1 cellular context compared by ENCODE assay signal in the genomic region with DNA sequence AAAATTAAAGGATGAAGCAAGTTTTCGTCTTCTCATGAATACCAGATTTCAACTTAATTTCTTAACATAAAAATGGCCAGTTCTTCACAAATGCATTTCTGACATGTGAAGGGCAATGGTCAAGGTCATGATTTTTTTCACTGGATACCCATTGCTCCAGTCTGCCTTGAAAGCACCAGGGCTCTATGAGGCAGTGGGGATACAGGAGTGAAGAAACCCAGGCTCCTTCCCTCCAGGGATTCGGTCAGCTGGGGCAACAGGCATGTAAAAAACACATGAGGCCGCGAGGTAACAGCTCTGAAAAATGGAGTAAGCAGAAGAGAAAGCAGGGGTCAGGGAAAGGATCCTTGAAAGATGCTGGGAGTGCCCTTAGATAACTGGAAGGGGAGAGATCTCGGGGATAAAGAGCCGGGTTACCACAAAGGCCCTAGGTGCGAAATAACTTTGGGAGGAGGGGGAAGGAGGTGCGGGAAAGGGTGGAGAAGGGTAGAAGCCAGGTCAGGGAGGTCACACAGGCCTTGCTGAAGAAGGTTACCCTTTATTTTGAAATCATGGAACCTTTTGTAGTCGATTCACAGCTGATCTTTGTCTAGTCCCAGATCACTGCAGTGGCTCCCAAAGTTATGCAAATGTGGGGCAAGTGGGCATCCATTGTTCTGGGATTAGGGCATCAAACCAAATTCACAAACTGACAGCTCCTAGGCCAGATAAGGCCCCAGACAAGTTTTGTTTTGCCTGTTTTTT.
TF ChIP-seq lines count a peak whose summit lies in the region.

No MANE protein-coding gene starts in this region.

TF ChIP-seq in HCT116, 20 proteins besides CTCF, POLR2A, EP300 and RAD21 (continued from another document):
- TF ChIP-seq, protein P1, sequence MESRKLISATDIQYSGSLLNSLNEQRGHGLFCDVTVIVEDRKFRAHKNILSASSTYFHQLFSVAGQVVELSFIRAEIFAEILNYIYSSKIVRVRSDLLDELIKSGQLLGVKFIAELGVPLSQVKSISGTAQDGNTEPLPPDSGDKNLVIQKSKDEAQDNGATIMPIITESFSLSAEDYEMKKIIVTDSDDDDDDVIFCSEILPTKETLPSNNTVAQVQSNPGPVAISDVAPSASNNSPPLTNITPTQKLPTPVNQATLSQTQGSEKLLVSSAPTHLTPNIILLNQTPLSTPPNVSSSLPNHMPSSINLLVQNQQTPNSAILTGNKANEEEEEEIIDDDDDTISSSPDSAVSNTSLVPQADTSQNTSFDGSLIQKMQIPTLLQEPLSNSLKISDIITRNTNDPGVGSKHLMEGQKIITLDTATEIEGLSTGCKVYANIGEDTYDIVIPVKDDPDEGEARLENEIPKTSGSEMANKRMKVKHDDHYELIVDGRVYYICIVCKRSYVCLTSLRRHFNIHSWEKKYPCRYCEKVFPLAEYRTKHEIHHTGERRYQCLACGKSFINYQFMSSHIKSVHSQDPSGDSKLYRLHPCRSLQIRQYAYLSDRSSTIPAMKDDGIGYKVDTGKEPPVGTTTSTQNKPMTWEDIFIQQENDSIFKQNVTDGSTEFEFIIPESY (IDR thresholded peaks at IDR 0.05; ENCODE audit: extremely low read depth, insufficient replicate concordance, low read length), result no peak
- TF ChIP-seq POLR2AphosphoS5 (IDR thresholded peaks at IDR 0.05; ENCODE audit: low read depth, low read length) (no peak), SIN3A (IDR thresholded peaks at IDR 0.05; ENCODE audit: low read depth) (no peak)
- TF ChIP-seq, protein P2, sequence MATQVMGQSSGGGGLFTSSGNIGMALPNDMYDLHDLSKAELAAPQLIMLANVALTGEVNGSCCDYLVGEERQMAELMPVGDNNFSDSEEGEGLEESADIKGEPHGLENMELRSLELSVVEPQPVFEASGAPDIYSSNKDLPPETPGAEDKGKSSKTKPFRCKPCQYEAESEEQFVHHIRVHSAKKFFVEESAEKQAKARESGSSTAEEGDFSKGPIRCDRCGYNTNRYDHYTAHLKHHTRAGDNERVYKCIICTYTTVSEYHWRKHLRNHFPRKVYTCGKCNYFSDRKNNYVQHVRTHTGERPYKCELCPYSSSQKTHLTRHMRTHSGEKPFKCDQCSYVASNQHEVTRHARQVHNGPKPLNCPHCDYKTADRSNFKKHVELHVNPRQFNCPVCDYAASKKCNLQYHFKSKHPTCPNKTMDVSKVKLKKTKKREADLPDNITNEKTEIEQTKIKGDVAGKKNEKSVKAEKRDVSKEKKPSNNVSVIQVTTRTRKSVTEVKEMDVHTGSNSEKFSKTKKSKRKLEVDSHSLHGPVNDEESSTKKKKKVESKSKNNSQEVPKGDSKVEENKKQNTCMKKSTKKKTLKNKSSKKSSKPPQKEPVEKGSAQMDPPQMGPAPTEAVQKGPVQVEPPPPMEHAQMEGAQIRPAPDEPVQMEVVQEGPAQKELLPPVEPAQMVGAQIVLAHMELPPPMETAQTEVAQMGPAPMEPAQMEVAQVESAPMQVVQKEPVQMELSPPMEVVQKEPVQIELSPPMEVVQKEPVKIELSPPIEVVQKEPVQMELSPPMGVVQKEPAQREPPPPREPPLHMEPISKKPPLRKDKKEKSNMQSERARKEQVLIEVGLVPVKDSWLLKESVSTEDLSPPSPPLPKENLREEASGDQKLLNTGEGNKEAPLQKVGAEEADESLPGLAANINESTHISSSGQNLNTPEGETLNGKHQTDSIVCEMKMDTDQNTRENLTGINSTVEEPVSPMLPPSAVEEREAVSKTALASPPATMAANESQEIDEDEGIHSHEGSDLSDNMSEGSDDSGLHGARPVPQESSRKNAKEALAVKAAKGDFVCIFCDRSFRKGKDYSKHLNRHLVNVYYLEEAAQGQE (IDR thresholded peaks at IDR 0.05; ENCODE audit: low read depth), result no peak
TF ChIP-seq in HCT116: peak in this region for 0.
